ENCODE assay signal across 2 cellular contexts in the genomic region with DNA sequence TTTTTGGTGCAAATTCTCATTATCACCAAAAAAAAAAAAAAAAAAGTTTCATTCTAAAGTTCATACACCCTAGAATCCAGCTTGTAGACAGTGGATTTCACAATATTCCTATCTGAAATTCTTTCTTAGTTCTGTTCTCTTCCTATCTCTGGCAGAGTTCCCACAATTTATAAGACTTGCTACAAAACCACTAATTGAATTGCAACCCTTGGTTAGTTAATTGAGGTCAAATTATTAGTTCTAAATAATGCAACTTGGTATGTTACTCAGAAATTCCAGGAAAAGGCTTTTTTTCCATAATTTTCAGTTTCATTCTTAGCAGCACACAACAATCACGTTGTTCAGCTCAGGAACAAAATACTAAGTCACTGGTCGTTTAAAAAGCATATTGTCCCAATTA.
TF ChIP-seq lines count a peak whose summit lies in the region.

No MANE protein-coding gene starts in this region.

TF ChIP-seq in SK-N-SH treated with all-trans-retinoic acid at 6 μM for 48 hours, 23 proteins besides CTCF, POLR2A, EP300 and RAD21 (continued from another document):
- no peak for TF ChIP-seq ZNF565 (CRISPR knock-in tag; conservative IDR thresholded peaks at IDR 0.05; ENCODE audit: low read depth)

TF ChIP-seq in SK-N-SH, 30 proteins besides CTCF, POLR2A, EP300 and RAD21:
- TF ChIP-seq, protein P1, sequence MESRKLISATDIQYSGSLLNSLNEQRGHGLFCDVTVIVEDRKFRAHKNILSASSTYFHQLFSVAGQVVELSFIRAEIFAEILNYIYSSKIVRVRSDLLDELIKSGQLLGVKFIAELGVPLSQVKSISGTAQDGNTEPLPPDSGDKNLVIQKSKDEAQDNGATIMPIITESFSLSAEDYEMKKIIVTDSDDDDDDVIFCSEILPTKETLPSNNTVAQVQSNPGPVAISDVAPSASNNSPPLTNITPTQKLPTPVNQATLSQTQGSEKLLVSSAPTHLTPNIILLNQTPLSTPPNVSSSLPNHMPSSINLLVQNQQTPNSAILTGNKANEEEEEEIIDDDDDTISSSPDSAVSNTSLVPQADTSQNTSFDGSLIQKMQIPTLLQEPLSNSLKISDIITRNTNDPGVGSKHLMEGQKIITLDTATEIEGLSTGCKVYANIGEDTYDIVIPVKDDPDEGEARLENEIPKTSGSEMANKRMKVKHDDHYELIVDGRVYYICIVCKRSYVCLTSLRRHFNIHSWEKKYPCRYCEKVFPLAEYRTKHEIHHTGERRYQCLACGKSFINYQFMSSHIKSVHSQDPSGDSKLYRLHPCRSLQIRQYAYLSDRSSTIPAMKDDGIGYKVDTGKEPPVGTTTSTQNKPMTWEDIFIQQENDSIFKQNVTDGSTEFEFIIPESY (IDR thresholded peaks at IDR 0.05; ENCODE audit: borderline replicate concordance, low read depth), result no peak
- TF ChIP-seq TAF1 (IDR thresholded peaks at IDR 0.05; ENCODE audit: borderline replicate concordance, low read depth, low read length), result no peak
- no peak for TF ChIP-seq GATA2 (CRISPR knock-in tag; IDR thresholded peaks at IDR 0.05)
- no peak for TF ChIP-seq ELF1 (IDR thresholded peaks at IDR 0.05)
- no peak for TF ChIP-seq RCOR1 (IDR thresholded peaks at IDR 0.05; ENCODE audit: low read length)
- no peak for TF ChIP-seq TCF12 (IDR thresholded peaks at IDR 0.05)
- no peak for TF ChIP-seq MXI1 (IDR thresholded peaks at IDR 0.05; ENCODE audit: low read depth, low read length)
- no peak for TF ChIP-seq FOXM1 (IDR thresholded peaks at IDR 0.05; ENCODE audit: low read depth)
- no peak for TF ChIP-seq RXRA (IDR thresholded peaks at IDR 0.05; ENCODE audit: borderline replicate concordance, low read depth)
- no peak for TF ChIP-seq USF1 (IDR thresholded peaks at IDR 0.05; ENCODE audit: borderline replicate concordance, low read depth)
TF ChIP-seq in SK-N-SH: peak in this region for 0.
